8 cellular contexts compared by ENCODE assay signal in the genomic region with DNA sequence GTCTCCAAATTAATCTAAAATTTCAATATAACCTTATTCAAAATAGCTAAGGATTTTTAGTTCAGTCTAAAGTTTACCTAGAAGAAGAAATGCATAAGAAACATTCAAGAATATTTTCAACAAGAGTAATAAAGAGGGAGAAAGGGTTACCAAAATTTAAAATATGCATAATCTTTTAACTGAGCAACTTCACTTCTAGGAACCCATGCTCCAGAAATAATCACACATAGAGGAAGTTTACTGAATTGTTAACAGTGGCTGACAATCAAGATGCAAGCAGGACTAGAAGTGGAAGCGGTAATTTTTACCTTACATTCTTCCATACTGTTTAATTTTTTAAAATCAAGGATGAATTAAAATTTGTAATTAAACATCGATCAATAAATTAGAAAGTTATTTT. TPM values are rescaled to one million over a fixed set of nuclear protein-coding genes. Genes with fewer than 3 reads are reported as not detected.
DNase-seq lines count a peak whose midpoint lies in the region; ATAC-seq and TF ChIP-seq lines count a peak whose summit lies in the region.

No MANE protein-coding gene starts in this region.

- ATAC-seq in naive B cell (ENCODE audit: low read depth in 2 of 2) (no peak), HG02973 (IDR thresholded peaks at IDR 0.05; ENCODE audit: unreplicated experiment) (no peak), HG03175 (IDR thresholded peaks at IDR 0.05; ENCODE audit: unreplicated experiment) (no peak), HG03039 (IDR thresholded peaks at IDR 0.05; ENCODE audit: unreplicated experiment) (no peak)

- DNase-seq in naive B cell (no peak), GM03348 (ENCODE audit: low spot score) (no peak)

- H3K27ac Mint-ChIP-seq in brain (peak overlapping the region; percentile 99 to 100 (median 99)), naive B cell (peak overlapping the region; percentile 84 to 100 (median 96))

- H3K9ac ChIP-seq in BLaER1 = peak overlapping the region; percentile 61

- H3K4me3 ChIP-seq in BLaER1 = peak overlapping the region; percentile 94

- H3K27ac ChIP-seq in BLaER1 (peak overlapping the region; percentile 94), KOPT-K1 (ENCODE audit: low read depth, low read length, poor library complexity, severe bottlenecking) (peak overlapping the region; percentile 94)

- peaks cover 21% of the 10 kb centered on the region for H3K27me3 Mint-ChIP-seq in brain
- no peaks in the 10 kb centered on the region for H3K27me3 Mint-ChIP-seq in naive B cell

- H3K4me2 ChIP-seq in BLaER1 = peak overlapping the region; percentile 88

- peaks cover 1 to 25% (median 21%) of the 10 kb centered on the region in 5 experiments for H3K9me3 Mint-ChIP-seq in brain
- H3K9me3 Mint-ChIP-seq in naive B cell = no peaks in the 10 kb centered on the region

- peaks cover 59% of the 10 kb centered on the region for H3K4me1 Mint-ChIP-seq in brain
- H3K4me1 Mint-ChIP-seq in naive B cell = peaks cover 30 to 60% (median 30%) of the 10 kb centered on the region in 3 donors

- H3K27me3 ChIP-seq in BLaER1 = no peaks in the 10 kb centered on the region

- H3K4me3 Mint-ChIP-seq in brain = peak overlapping the region; percentile 90 to 100 (median 95)
- H3K4me3 Mint-ChIP-seq in naive B cell = peak overlapping the region; percentile 37 to 100 (median 96)

- no peak for TF ChIP-seq CTCF in brain (conservative IDR thresholded peaks at IDR 0.05)

- H3K36me3 ChIP-seq in BLaER1 (peaks cover 17% of the 10 kb centered on the region), KOPT-K1 (ENCODE audit: insufficient read depth, low read length) (0 out of 2 replicates have a peak, but pooled peaks cover 5% of the 10 kb centered on the region)

- H3K4me1 ChIP-seq in BLaER1 = peaks cover 34% of the 10 kb centered on the region

- H3K9me3 ChIP-seq in BLaER1 (peaks cover 24% of the 10 kb centered on the region), KOPT-K1 (ENCODE audit: insufficient read depth, low read length, poor library complexity, severe bottlenecking) (peaks cover 4% of the 10 kb centered on the region)

- H4K20me1 ChIP-seq in BLaER1 = peaks cover 65% of the 10 kb centered on the region

- peaks cover 39% of the 10 kb centered on the region for H3K36me3 Mint-ChIP-seq in brain
- H3K36me3 Mint-ChIP-seq in naive B cell = peaks cover 0 to 7% of the 10 kb centered on the region in 2 donors

RNA-seq across cellular contexts. Expression of a gene that starts 1.9 kb away (rescaled TPM):
- polyA plus RNA-seq in brain (ENCODE audit: insufficient read depth, low read depth, low replicate concordance) = 51.2 TPM
- 10 to 100 TPM; 63.9 to 80.1 (median 66.2) TPM for polyA plus RNA-seq in naive B cell (ENCODE audit: low read depth in 6 of 6)
